In genomic region chr10:12730809-12731519, GRCh38 we compare ENCODE assay signal across 14 cellular contexts.
DNase-seq lines count a peak whose midpoint lies in the region; TF ChIP-seq lines count a peak whose summit lies in the region.
"Had no signal": no experiment of that assay in that cellular context is flagged by ENCODE, and none has a peak within 500 bp of the region (broad histone marks: within the 10 kb centered on the region; RNA-seq: fewer than 3 reads in every experiment).

No MANE protein-coding gene starts in this region.

- TF ChIP-seq CTCF in GM20000 (IDR thresholded peaks at IDR 0.05; ENCODE audit: extremely low read depth, missing control alignments): no peak

- H3K9ac ChIP-seq in skeletal muscle tissue (ENCODE audit: low read depth in 1 of 3, low read length in 3 of 3): no peak overlapping the region

- peaks cover 13 to 19% (median 15%) of the 10 kb centered on the region in 3 donors for H3K4me1 ChIP-seq in skeletal muscle tissue (ENCODE audit: control insufficient read depth in 3 of 3, insufficient read depth in 3 of 3, low read length in 3 of 3)

- peak overlapping the region in 1 of 3 donors; percentile 29 for H3K4me3 ChIP-seq in skeletal muscle tissue (ENCODE audit: low read length in 3 of 3)
- H3K4me3 ChIP-seq: SK-N-MC had no signal

- no peaks in the 10 kb centered on the region for H3K36me3 ChIP-seq in skeletal muscle tissue (ENCODE audit: control insufficient read depth in 3 of 3, insufficient read depth in 3 of 3, low read length in 3 of 3)
- H3K36me3 ChIP-seq: esophagus muscularis mucosa had no signal

- DNase-seq in GM03348 (ENCODE audit: low spot score) (peak; percentile 61), GM20000 (ENCODE audit: low spot score) (peak; percentile 32), fibroblast of gingiva (ENCODE audit: low read depth) (peak; percentile 77), NOMO-1 treated with dmso at 0.1 percent for 144 hours (lab: John Stamatoyannopoulos, UW; ENCODE audit: unreplicated experiment) (no peak), NCI-H1092 (lab: John Stamatoyannopoulos, UW) (no peak), GOT3 (lab: John Stamatoyannopoulos, UW) (no peak), NCI-H446 (lab: John Stamatoyannopoulos, UW) (no peak)
- DNase-seq: activated CD4-positive, alpha-beta memory T cell treated with anti-CD3 and anti-CD28 coated beads for 36 hours; anterior cingulate cortex; NCI-H1436; NCI-H226 had no signal

- no peaks in the 10 kb centered on the region for H3K27me3 ChIP-seq in skeletal muscle tissue (ENCODE audit: control insufficient read depth in 3 of 3, insufficient read depth in 3 of 3, low read length in 3 of 3)
- H3K27me3 ChIP-seq: esophagus muscularis mucosa had no signal

- peak overlapping the region; percentile 57 for H3K27ac ChIP-seq in skeletal muscle tissue (ENCODE audit: low read depth, low read length)
- H3K27ac ChIP-seq: SK-N-MC had no signal

- no peaks in the 10 kb centered on the region for H3K9me3 ChIP-seq in skeletal muscle tissue (ENCODE audit: control insufficient read depth in 3 of 3, low read length in 3 of 3)
- H3K9me3 ChIP-seq: esophagus muscularis mucosa had no signal

Comparison
In these comparisons a context has a peak if more than half of its experiments do, and no peak if none do; other contexts are left out.
1. DNase-seq: peak in GM03348 (single experiment), GM20000 (single experiment) and fibroblast of gingiva (single experiment); none in NOMO-1 treated with dmso at 0.1 percent for 144 hours (single experiment), NCI-H1092 (single experiment), GOT3 (single experiment) and NCI-H446 (0 of 2).